In the genomic region with DNA sequence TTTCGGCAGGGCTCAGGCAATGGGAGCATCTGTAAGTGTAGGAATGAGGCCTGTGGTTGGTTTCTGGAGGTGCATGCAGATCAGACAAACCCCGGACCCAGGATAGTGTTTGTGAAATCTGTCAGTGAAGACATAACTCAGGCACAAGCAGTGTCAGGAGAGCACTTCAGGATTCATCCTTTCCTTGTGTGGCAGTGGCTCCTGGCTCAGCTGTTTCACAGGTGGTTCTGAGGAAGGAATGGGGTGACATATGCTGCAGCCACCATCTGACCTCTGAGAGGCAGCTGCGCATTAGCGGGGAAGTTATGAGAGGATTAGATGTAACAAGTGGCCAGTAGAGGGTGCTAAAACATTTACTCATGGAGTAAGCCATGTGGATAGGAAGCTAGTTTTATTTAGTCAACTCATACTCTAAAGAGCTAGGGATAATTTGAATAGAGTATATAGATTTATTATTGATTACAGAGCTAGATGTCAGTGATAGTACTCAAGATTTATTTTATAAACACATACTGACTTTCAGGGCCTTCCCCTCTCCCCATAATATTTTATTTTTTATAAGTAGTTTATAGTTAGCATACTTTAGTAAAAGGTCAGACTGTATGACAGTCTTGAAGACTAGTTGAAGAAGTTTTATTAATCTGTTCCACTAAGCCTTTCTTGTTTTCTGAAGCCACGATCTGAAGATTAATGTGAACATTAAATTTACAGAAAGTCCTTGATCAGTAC, we compare ENCODE assay signal across 8 cellular contexts. TPM values are rescaled to one million over a fixed set of nuclear protein-coding genes. Genes with fewer than 3 reads are reported as not detected.
DNase-seq lines count a peak whose midpoint lies in the region; ATAC-seq, FAIRE-seq and TF ChIP-seq lines count a peak whose summit lies in the region.

No MANE protein-coding gene starts in this region.

- FAIRE-seq in G401.6 (lab: Jason Lieb, UNC): peak; percentile 83

- peak; percentile 64 for TF ChIP-seq CTCF in nephron progenitor cell (IDR thresholded peaks at IDR 0.05)

- H3K4me3 Mint-ChIP-seq in nephron progenitor cell: no peak overlapping the region

- no peaks in the 10 kb centered on the region for H3K27me3 Mint-ChIP-seq in nephron progenitor cell (ENCODE audit: low read depth, poor library complexity)

- DNase-seq in HT-29 (ENCODE audit: low spot score) (peak; percentile 91), NCI-H774 (lab: John Stamatoyannopoulos, UW) (peak; percentile 64), fibroblast of peridontal ligament (ENCODE audit: extremely low read depth) (peak; percentile 90), nephron progenitor cell (peak; percentile 48)
- peak; percentile 15 for DNase-seq in activated CD8-positive, alpha-beta memory T cell treated with anti-CD3 and anti-CD28 coated beads, Interleukin-2, amount 50 U/mL, for 4 hours

- H3K36me3 Mint-ChIP-seq in nephron progenitor cell (ENCODE audit: low read depth): peaks cover 37% of the 10 kb centered on the region

- peak; percentile 97 for ATAC-seq in GM21529 (IDR thresholded peaks at IDR 0.05; ENCODE audit: unreplicated experiment)
- no peak for ATAC-seq in HG03045 (IDR thresholded peaks at IDR 0.05; ENCODE audit: unreplicated experiment)

- H3K9me3 Mint-ChIP-seq in nephron progenitor cell: no peaks in the 10 kb centered on the region

- H3K27ac Mint-ChIP-seq in nephron progenitor cell: peak overlapping the region; percentile 44

- H3K4me1 Mint-ChIP-seq in nephron progenitor cell: peaks cover 20% of the 10 kb centered on the region

RNA-seq across cellular contexts. Expression of a gene that starts 28.4 kb away (rescaled TPM):
- 17.5 and 21.0 TPM in 2 replicates for total RNA-seq in HT-29 (2014; rRNA removed; shearing (Covaris generic))

Comparison
In these comparisons a context has a peak if more than half of its experiments do, and no peak if none do; other contexts are left out.
1. DNase-seq: peak in every context shown above with its lines; median percentile 91 in HT-29; 90 in fibroblast of peridontal ligament; 64 in NCI-H774; 48 in nephron progenitor cell; 15 in activated CD8-positive, alpha-beta memory T cell treated with anti-CD3 and anti-CD28 coated beads, Interleukin-2, amount 50 U/mL, for 4 hours.